In genomic region chr9:136815422-136815782, GRCh38 we compare ENCODE assay signal across 30 cellular contexts. TPM values are rescaled to one million over a fixed set of nuclear protein-coding genes. Genes with fewer than 3 reads are reported as not detected.
"Had no signal": no experiment of that assay in that cellular context is flagged by ENCODE, and none has a peak within 500 bp of the region (broad histone marks: within the 10 kb centered on the region; RNA-seq: fewer than 3 reads in every experiment).

No MANE protein-coding gene starts in this region.

- FAIRE-seq: keratinocyte had no signal

- H3K4me3 ChIP-seq: ascending aorta, cardiac muscle cell, gastrocnemius medialis, right atrium auricular region, suprapubic skin, tibial artery had no signal

- H3K27me3 ChIP-seq: ascending aorta, cardiac muscle cell, gastrocnemius medialis, right atrium auricular region, suprapubic skin, tibial artery had no signal

- H3K27ac Mint-ChIP-seq: activated CD8-positive, alpha-beta T cell treated with anti-CD3 and anti-CD28 coated beads for 36 hours; mesothelial cell of epicardium; naive B cell had no signal

- H3K9me3 ChIP-seq: ascending aorta, gastrocnemius medialis, right atrium auricular region, suprapubic skin, tibial artery had no signal

- H3K4me3 Mint-ChIP-seq: activated CD8-positive, alpha-beta T cell treated with anti-CD3 and anti-CD28 coated beads for 36 hours; activated T-cell treated with anti-CD3 and anti-CD28 coated beads, Interleukin-2, amount 50 U/mL, for 4 hours; effector memory CD8-positive, alpha-beta T cell; mesothelial cell of epicardium; neural crest cell; T-helper 1 cell treated with Interleukin-12 subunit alpha and Interleukin-12 subunit beta and Interleukin-4 antibody, amounts not matched to agents 30 μg/mL and 1 μg/mL, for 36 hours had no signal

- DNase-seq: activated CD4-positive, alpha-beta T cell treated with anti-CD3 and anti-CD28 coated beads, Interleukin-2, amount 50 U/mL, for 1 hour; activated CD4-positive, CD25-positive, alpha-beta regulatory T cell treated with anti-CD3 and anti-CD28 coated beads, Interleukin-2, amount 50 U/mL, for 72 hours; activated CD8-positive, alpha-beta T cell treated with anti-CD3 and anti-CD28 coated beads for 36 hours; activated effector memory CD4-positive, alpha-beta T cell treated with Interleukin-2 at 50 U/mL for 16 hours; activated naive CD4-positive, alpha-beta T cell treated with Interleukin-2 at 50 U/mL for 16 hours; activated naive CD8-positive, alpha-beta T cell treated with anti-CD3 and anti-CD28 coated beads, Interleukin-2, amount 10 ng/mL, durations not matched to agents 7 days and 5 days; activated T-cell treated with anti-CD3 and anti-CD28 coated beads, Interleukin-2, amount 50 U/mL, for 4 hours; cortex of kidney; effector memory CD8-positive, alpha-beta T cell; erythroblast; gastrocnemius medialis; hippocampal formation; left colon; mammary epithelial cell; naive B cell; occipital lobe; stimulated activated CD4-positive, alpha-beta T cell treated with anti-CD3 and anti-CD28 coated beads, Interleukin-15, amount 100 ng/mL, for 24 hours; stimulated activated CD4-positive, alpha-beta T cell treated with anti-CD3 and anti-CD28 coated beads, Interleukin-2, amount 100 ng/mL, for 24 hours; stimulated activated naive CD4-positive, alpha-beta T cell; SW 1271; tibial artery had no signal

- H3K4me1 ChIP-seq: ascending aorta had no signal

- H3K9me3 Mint-ChIP-seq: activated CD8-positive, alpha-beta T cell treated with anti-CD3 and anti-CD28 coated beads for 36 hours; activated naive CD8-positive, alpha-beta T cell treated with anti-CD3 and anti-CD28 coated beads, Interleukin-2, amount 10 ng/mL, durations not matched to agents 7 days and 5 days; activated T-cell treated with anti-CD3 and anti-CD28 coated beads, Interleukin-2, amount 50 U/mL, for 4 hours; effector memory CD8-positive, alpha-beta T cell; mesothelial cell of epicardium; naive B cell; neural crest cell; T-helper 1 cell treated with Interleukin-12 subunit alpha and Interleukin-12 subunit beta and Interleukin-4 antibody, amounts not matched to agents 30 μg/mL and 1 μg/mL, for 36 hours had no signal

- ATAC-seq: activated CD8-positive, alpha-beta T cell treated with anti-CD3 and anti-CD28 coated beads for 36 hours; activated T-cell treated with anti-CD3 and anti-CD28 coated beads, Interleukin-2, amount 50 U/mL, for 4 hours; effector memory CD8-positive, alpha-beta T cell; gastrocnemius medialis; left colon had no signal

- H3K27me3 Mint-ChIP-seq: activated CD8-positive, alpha-beta T cell treated with anti-CD3 and anti-CD28 coated beads for 36 hours; activated naive CD8-positive, alpha-beta T cell treated with anti-CD3 and anti-CD28 coated beads, Interleukin-2, amount 10 ng/mL, durations not matched to agents 7 days and 5 days; brain; effector memory CD8-positive, alpha-beta T cell; naive B cell had no signal

- H3K27ac ChIP-seq: ascending aorta, cardiac muscle cell, gastrocnemius medialis, right atrium auricular region, suprapubic skin, tibial artery had no signal

RNA-seq across cellular contexts. Expression of gene CCDC183, which starts 19.3 kb away (rescaled TPM):
- total RNA-seq: ascending aorta had no signal
